In the genomic region with DNA sequence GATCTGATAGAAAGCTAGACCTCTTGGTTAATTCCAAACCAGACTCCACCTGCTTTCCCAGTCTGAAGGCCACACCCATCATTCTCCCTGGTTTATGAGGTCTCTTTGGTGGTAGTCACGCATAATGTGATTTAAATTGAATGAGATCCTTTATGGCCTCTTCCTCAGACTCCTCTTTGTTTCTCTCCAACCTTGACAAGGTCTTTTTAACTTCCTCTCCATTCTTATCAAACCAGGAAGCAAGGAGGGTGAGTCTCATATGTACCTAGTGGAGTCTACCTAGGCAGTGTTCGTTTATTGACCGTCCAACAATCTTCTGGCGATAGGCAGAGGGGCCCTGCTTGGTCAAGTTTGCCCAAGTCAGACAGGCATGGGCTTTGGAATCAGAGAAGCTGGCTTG, we compare ENCODE assay signal across 29 cellular contexts.
DNase-seq lines count a peak whose midpoint lies in the region; ATAC-seq, FAIRE-seq and TF ChIP-seq lines count a peak whose summit lies in the region.
"Had no signal": no experiment of that assay in that cellular context is flagged by ENCODE, and none has a peak within 500 bp of the region (broad histone marks: within the 10 kb centered on the region; RNA-seq: fewer than 3 reads in every experiment).

No MANE protein-coding gene starts in this region.

- POLR2A ChIA-PET in A549 (lab: Yijun Ruan, JAX) (no interaction called here), HEK293 (lab: Yijun Ruan, JAX) (interaction anchor here (0.6 kb wide), 1 partner anchor 401 kb away, joined by 6 read pairs; no protein-coding TSS in a partner anchor)

- intact Hi-C loops in mucosa of descending colon (cut with DNase I, micrococcal nuclease) = no loop called here

- in situ Hi-C loops in SK-MEL-5 (cut with HindIII; ENCODE audit: low pct_unique_long_range_greater_than_20kb, low sequenced_read_pairs) = no loop called here

- H3K36me3 ChIP-seq in HEK293 (ENCODE audit: control insufficient read depth in 2 of 2, insufficient read depth in 1 of 2, low read length in 2 of 2) (no peaks in the 10 kb centered on the region), mucosa of descending colon (ENCODE audit: low read depth) (no peaks in the 10 kb centered on the region), tibial nerve (no peaks in the 10 kb centered on the region)
- H3K36me3 ChIP-seq: right atrium auricular region, thoracic aorta, vagina had no signal

- H3K4me3 ChIP-seq in A549 (no peak overlapping the region), HEK293 (ENCODE audit: low read depth, low read length) (no peak overlapping the region), mucosa of descending colon (no peak overlapping the region), tibial nerve (no peak overlapping the region)
- H3K4me3 ChIP-seq: GM12878, PC-9, right atrium auricular region, smooth muscle cell, thoracic aorta, vagina had no signal

- TF ChIP-seq RAD21 in A549 (conservative IDR thresholded peaks at IDR 0.05 in 1 of 2, IDR thresholded peaks at IDR 0.05 in 1 of 2) = no peak

- ATAC-seq in A549 = no peak
- peak; percentile 92 for ATAC-seq in mucosa of descending colon
- ATAC-seq: activated CD4-positive, alpha-beta T cell treated with anti-CD3 and anti-CD28 coated beads for 36 hours; activated CD8-positive, alpha-beta T cell treated with anti-CD3 and anti-CD28 coated beads for 36 hours; GM12878; left cardiac atrium had no signal

- H3K4me2 ChIP-seq in A549 = no peak overlapping the region
- H3K4me2 ChIP-seq: PC-9, smooth muscle cell had no signal

- FAIRE-seq in A549 (lab: Jason Lieb, UNC) = peak; percentile 28
- FAIRE-seq: GM12878 had no signal

- H3K4me1 ChIP-seq in A549 = peaks cover 40% of the 10 kb centered on the region
- H3K4me1 ChIP-seq in HEK293 (ENCODE audit: control insufficient read depth, insufficient read depth, low read length) = peaks cover 15% of the 10 kb centered on the region
- peaks cover 24% of the 10 kb centered on the region for H3K4me1 ChIP-seq in mucosa of descending colon (ENCODE audit: low read depth)
- peaks cover 0 to 11% (median 0%) of the 10 kb centered on the region in 4 donors for H3K4me1 ChIP-seq in tibial nerve
- H3K4me1 ChIP-seq: vagina had no signal

- TF ChIP-seq CTCF in A549 (IDR thresholded peaks at IDR 0.05) (no peak), HEK293 (tag by site-specific recombination; IDR thresholded peaks at IDR 0.05) (no peak), mucosa of descending colon (IDR thresholded peaks at IDR 0.05) (no peak), tibial nerve (IDR thresholded peaks at IDR 0.05) (no peak)

- no peak for TF ChIP-seq EP300 in A549 (IDR thresholded peaks at IDR 0.05)
- no peak for TF ChIP-seq EP300 in tibial nerve (IDR thresholded peaks at IDR 0.05)

- H3K27me3 ChIP-seq in tibial nerve = no peaks in the 10 kb centered on the region
- H3K27me3 ChIP-seq: right atrium auricular region, vagina had no signal

- no peak overlapping the region; a peak in 1 of 6 replicates for H3K27ac ChIP-seq in A549
- H3K27ac ChIP-seq in HEK293 (ENCODE audit: extremely low read depth, low read depth, low read length) = no peak overlapping the region
- no peak overlapping the region for H3K27ac ChIP-seq in tibial nerve
- H3K27ac ChIP-seq: epithelial cell of prostate, PC-9, right atrium auricular region, thoracic aorta, vagina had no signal

- WGBS in A549 (ENCODE audit: missing lambda C conversion rate) = 93% methylated on average over 4 of the region's 4 CpGs
- WGBS in tibial nerve, 2 donors = 92 to 98% methylated on average over 4 of the region's 4 CpGs

- DNase-seq in A549 (ENCODE audit: low read depth in 1 of 2, low spot score in 1 of 2) (no peak), SK-MEL-5 (ENCODE audit: low read depth, low spot score) (peak; percentile 38), mucosa of descending colon (peak in 2 of 3 donors; percentile 49 to 79), tibial nerve (ENCODE audit: low spot score in 2 of 2) (no peak), glomerular visceral epithelial cell (ENCODE audit: extremely low spot score) (no peak), HuH-7.5 (ENCODE audit: low spot score) (no peak), superior temporal gyrus (ENCODE audit: extremely low spot score) (no peak)
- DNase-seq: activated CD4-positive, alpha-beta T cell treated with anti-CD3 and anti-CD28 coated beads for 36 hours; activated CD8-positive, alpha-beta memory T cell treated with anti-CD3 and anti-CD28 coated beads, Interleukin-2, amount 50 U/mL, for 48 hours; activated CD8-positive, alpha-beta T cell treated with anti-CD3 and anti-CD28 coated beads for 36 hours; activated naive CD4-positive, alpha-beta T cell treated with anti-CD3 and anti-CD28 coated beads, Interleukin-2, amount 50 U/mL, for 16 hours; amniotic stem cell; CD8-positive, alpha-beta memory T cell; DMS 273 treated with DMSO at 0.1 percent for 48 hours; H7; hypothalamus; KG1; left cardiac atrium; NCI-H2171; NCI-H524; PC-9; stimulated activated naive CD4-positive, alpha-beta T cell treated with Interleukin-2 at 50 U/mL for 16 hours had no signal

- H3K9me3 ChIP-seq in A549 (no peaks in the 10 kb centered on the region), HEK293 (ENCODE audit: control insufficient read depth, insufficient read depth, low read depth, low read length) (no peaks in the 10 kb centered on the region), mucosa of descending colon (no peaks in the 10 kb centered on the region), tibial nerve (no peaks in the 10 kb centered on the region)
- H3K9me3 ChIP-seq: right atrium auricular region, thoracic aorta, vagina had no signal

- CTCF ChIA-PET in A549 (lab: Yijun Ruan, JAX) (interaction anchor here (1.2 to 3.1 kb wide), 9 partner anchors 7 to 476 kb away, joined by 3 to 12 read pairs (median 5); no protein-coding TSS in a partner anchor), HEK293 (lab: Yijun Ruan, JAX) (no interaction called here)

- no peak for TF ChIP-seq POLR2A in A549 (IDR thresholded peaks at IDR 0.05; ENCODE audit: low read length)
- TF ChIP-seq POLR2A in tibial nerve (IDR thresholded peaks at IDR 0.05) = no peak

TF ChIP-seq in A549, 52 proteins besides CTCF, POLR2A, EP300 and RAD21:
- no peak for TF ChIP-seq ZSCAN20 (CRISPR knock-in tag; IDR thresholded peaks at IDR 0.05)
- TF ChIP-seq RCOR1 (IDR thresholded peaks at IDR 0.05; ENCODE audit: low read depth, low read length) = no peak
- TF ChIP-seq HOXB13 (CRISPR knock-in tag; IDR thresholded peaks at IDR 0.05; ENCODE audit: low read depth) = no peak
- no peak for TF ChIP-seq MYC (IDR thresholded peaks at IDR 0.05; ENCODE audit: borderline replicate concordance, low read length)
- TF ChIP-seq CBX8 (IDR thresholded peaks at IDR 0.05) = no peak
- TF ChIP-seq ELK1 (IDR thresholded peaks at IDR 0.05; ENCODE audit: low read depth, low read length) = no peak

TF ChIP-seq in HEK293, 187 proteins besides CTCF, POLR2A, EP300 and RAD21:
- no peak for TF ChIP-seq REPIN1 (tag by site-specific recombination; IDR thresholded peaks at IDR 0.05; ENCODE audit: low read depth)
- peak; percentile 46; the same call in 1 of the 2 replicates for TF ChIP-seq KLF1 (tag by site-specific recombination; IDR thresholded peaks at IDR 0.05)

Comparison
In these comparisons a context has a peak if more than half of its experiments do, and no peak if none do; other contexts are left out.
1. DNase-seq: peak in SK-MEL-5 (single experiment) and mucosa of descending colon (2 of 3); none in A549 (0 of 2), tibial nerve (0 of 2), glomerular visceral epithelial cell (single experiment), HuH-7.5 (single experiment) and superior temporal gyrus (single experiment).